2 cellular contexts compared by ENCODE assay signal in genomic region chr6:125100018-125100652, GRCh38.
TF ChIP-seq lines count a peak whose summit lies in the region.

No MANE protein-coding gene starts in this region.

TF ChIP-seq in SK-N-SH, 30 proteins besides CTCF, POLR2A, EP300 and RAD21 (continued from another document):
- TF ChIP-seq USF1 (IDR thresholded peaks at IDR 0.05; ENCODE audit: borderline replicate concordance, low read depth) (no peak), NFIC (IDR thresholded peaks at IDR 0.05; ENCODE audit: borderline replicate concordance) (no peak), FOXJ3 (CRISPR knock-in tag; IDR thresholded peaks at IDR 0.05) (no peak), SMC3 (IDR thresholded peaks at IDR 0.05; ENCODE audit: low read depth, low read length) (no peak), PBX3 (IDR thresholded peaks at IDR 0.05) (no peak), USF2 (IDR thresholded peaks at IDR 0.05; ENCODE audit: borderline replicate concordance, low read depth, low read length) (no peak), JUND (IDR thresholded peaks at IDR 0.05) (no peak), FOSL2 (IDR thresholded peaks at IDR 0.05; ENCODE audit: borderline replicate concordance, low read depth) (no peak), YY1 (IDR thresholded peaks at IDR 0.05; ENCODE audit: low read depth) (no peak)
TF ChIP-seq in SK-N-SH: peak in this region for 0.

TF ChIP-seq in SK-N-SH treated with all-trans-retinoic acid at 6 μM for 48 hours, 23 proteins besides CTCF, POLR2A, EP300 and RAD21 (continued from another document):
- TF ChIP-seq TSHZ2 (CRISPR knock-in tag; IDR thresholded peaks at IDR 0.05) (no peak), SNAI2 (CRISPR knock-in tag; IDR thresholded peaks at IDR 0.05) (no peak), POU6F1 (CRISPR knock-in tag; IDR thresholded peaks at IDR 0.05; ENCODE audit: borderline replicate concordance, low read depth) (no peak), PATZ1 (CRISPR knock-in tag; IDR thresholded peaks at IDR 0.05; ENCODE audit: borderline replicate concordance) (no peak)
